In genomic region chr10:132408367-132408781, GRCh38 we compare ENCODE assay signal across 8 cellular contexts. TPM values are rescaled to one million over a fixed set of nuclear protein-coding genes. Genes with fewer than 3 reads are reported as not detected.
DNase-seq lines count a peak whose midpoint lies in the region; ATAC-seq and TF ChIP-seq lines count a peak whose summit lies in the region.

No MANE protein-coding gene starts in this region.

- peak overlapping the region; percentile 62 for H3K4me2 ChIP-seq in HCT116 (ENCODE audit: low read length)

- CTCF ChIA-PET in HCT116 (lab: Charles Lee), result no interaction called here

- BruUV-seq in HCT116 (replicated peaks; lab: Mats Ljungman, UMichigan), result no TSS peak

- POLR2A ChIA-PET in HCT116 (lab: Charles Lee), result no interaction called here
- POLR2A ChIA-PET in activated naive CD8-positive, alpha-beta T cell treated with anti-CD3 and anti-CD28 coated beads, Interleukin-2, amount 10 ng/mL, durations not matched to agents 7 days and 5 days (lab: Charles Lee), result interaction anchor here (0.6 to 1.5 kb wide), 5 partner anchors 11 to 444 kb away, joined by 3 to 4 read pairs (median 3); partner anchors contain the start of gene PWWP2B

- no peak overlapping the region for H2AFZ ChIP-seq in HCT116 (ENCODE audit: low read depth, low read length, poor library complexity, severe bottlenecking)

- no peaks in the 10 kb centered on the region for H3K9me3 Mint-ChIP-seq in activated naive CD8-positive, alpha-beta T cell treated with anti-CD3 and anti-CD28 coated beads, Interleukin-2, amount 10 ng/mL, durations not matched to agents 7 days and 5 days
- peaks cover 7% of the 10 kb centered on the region for H3K9me3 Mint-ChIP-seq in glutamatergic neuron (ENCODE audit: unreplicated experiment)

- H3K4me3 ChIP-seq in HCT116 (replicated peaks in 1 of 2; ENCODE audit: low read depth in 1 of 2, low read length in 2 of 2) (no peak overlapping the region), skeletal muscle tissue (ENCODE audit: low read length in 3 of 3) (peak overlapping the region in 1 of 3 donors; percentile 13)

- intact Hi-C loops in HCT116 (cut with micrococcal nuclease), result no loop called here

- peaks cover 8% of the 10 kb centered on the region for H3K4me1 Mint-ChIP-seq in activated naive CD8-positive, alpha-beta T cell treated with anti-CD3 and anti-CD28 coated beads, Interleukin-2, amount 10 ng/mL, durations not matched to agents 7 days and 5 days
- peaks cover 23% of the 10 kb centered on the region for H3K4me1 Mint-ChIP-seq in glutamatergic neuron (ENCODE audit: low read depth, unreplicated experiment)

- H3K27ac ChIP-seq in HCT116 (ENCODE audit: low read depth, low read length) (peak overlapping the region; percentile 83), skeletal muscle tissue (ENCODE audit: low read depth, low read length) (peak overlapping the region; percentile 9)

- H3K4me3 Mint-ChIP-seq in activated naive CD8-positive, alpha-beta T cell treated with anti-CD3 and anti-CD28 coated beads, Interleukin-2, amount 10 ng/mL, durations not matched to agents 7 days and 5 days, result peak overlapping the region; percentile 65
- H3K4me3 Mint-ChIP-seq in glutamatergic neuron (ENCODE audit: unreplicated experiment), result no peak overlapping the region

- peak overlapping the region; percentile 81 for H3K27ac Mint-ChIP-seq in activated naive CD8-positive, alpha-beta T cell treated with anti-CD3 and anti-CD28 coated beads, Interleukin-2, amount 10 ng/mL, durations not matched to agents 7 days and 5 days
- no peak overlapping the region for H3K27ac Mint-ChIP-seq in glutamatergic neuron (ENCODE audit: unreplicated experiment)

- TF ChIP-seq RAD21 in HCT116 (IDR thresholded peaks at IDR 0.05; ENCODE audit: low read depth), result no peak

- H3K27me3 Mint-ChIP-seq in activated naive CD8-positive, alpha-beta T cell treated with anti-CD3 and anti-CD28 coated beads, Interleukin-2, amount 10 ng/mL, durations not matched to agents 7 days and 5 days, result no peaks in the 10 kb centered on the region
- peaks cover 5% of the 10 kb centered on the region for H3K27me3 Mint-ChIP-seq in glutamatergic neuron (ENCODE audit: unreplicated experiment)

- H3K9ac ChIP-seq in HCT116 (ENCODE audit: low read length), result peak overlapping the region; percentile 35; the same call in 1 of the 2 replicates
- H3K9ac ChIP-seq in skeletal muscle tissue (ENCODE audit: low read depth in 1 of 3, low read length in 3 of 3), result peak overlapping the region in 1 of 3 donors; percentile 64

- no peaks in the 10 kb centered on the region for H4K20me1 ChIP-seq in HCT116 (ENCODE audit: insufficient read depth)

- no peaks in the 10 kb centered on the region for H3K9me2 ChIP-seq in HCT116 (ENCODE audit: insufficient read depth)

- TF ChIP-seq CTCF in HCT116 (IDR thresholded peaks at IDR 0.05 in 2 of 3, conservative IDR thresholded peaks at IDR 0.05 in 1 of 3; ENCODE audit: borderline replicate concordance in 1 of 3, insufficient read depth in 1 of 3, low read depth in 2 of 3, low read length in 2 of 3) (no peak), glutamatergic neuron (IDR thresholded peaks at IDR 0.05; ENCODE audit: partially characterized antibody, unreplicated experiment) (no peak)

- H3K36me3 Mint-ChIP-seq in activated naive CD8-positive, alpha-beta T cell treated with anti-CD3 and anti-CD28 coated beads, Interleukin-2, amount 10 ng/mL, durations not matched to agents 7 days and 5 days, result peaks cover 1% of the 10 kb centered on the region
- H3K36me3 Mint-ChIP-seq in glutamatergic neuron (ENCODE audit: unreplicated experiment), result peaks cover 5% of the 10 kb centered on the region

- no peak for TF ChIP-seq POLR2A in HCT116 (IDR thresholded peaks at IDR 0.05; ENCODE audit: borderline replicate concordance, extremely low read depth, insufficient read depth, insufficient read length)

- RAD21 ChIA-PET in HCT116 (lab: Charles Lee; ENCODE audit: low non-redundant PET in 1 of 2, low total read pairs in 2 of 2, uncharacterized antibody in 2 of 2, unreplicated experiment in 2 of 2), result no interaction called here

- H3K4me1 ChIP-seq in HCT116 (ENCODE audit: control insufficient read depth in 1 of 2, insufficient read depth in 2 of 2, low read length in 2 of 2) (peaks cover 15 to 23% of the 10 kb centered on the region in 2 experiments; a peak in 3 of 4 replicates), skeletal muscle tissue (ENCODE audit: control insufficient read depth in 3 of 3, insufficient read depth in 3 of 3, low read length in 3 of 3) (peaks cover 25 to 47% (median 46%) of the 10 kb centered on the region in 3 donors)

- ATAC-seq in HCT116 (0 out of 2 replicates have a peak, but pooled peaks have one; percentile 3), GM19351 (IDR thresholded peaks at IDR 0.05; ENCODE audit: unreplicated experiment) (no peak)
- ATAC-seq in activated naive CD8-positive, alpha-beta T cell treated with anti-CD3 and anti-CD28 coated beads, Interleukin-2, amount 10 ng/mL, durations not matched to agents 7 days and 5 days (ENCODE audit: low read depth), result peak; percentile 57

- H3K27me3 ChIP-seq in HCT116 (ENCODE audit: insufficient read depth, low read length), result no peaks in the 10 kb centered on the region
- no peaks in the 10 kb centered on the region for H3K27me3 ChIP-seq in skeletal muscle tissue (ENCODE audit: control insufficient read depth in 3 of 3, insufficient read depth in 3 of 3, low read length in 3 of 3)

- H3K36me3 ChIP-seq in HCT116 (ENCODE audit: control insufficient read depth in 1 of 2, insufficient read depth in 2 of 2, low read length in 2 of 2) (no peaks in the 10 kb centered on the region), skeletal muscle tissue (ENCODE audit: control insufficient read depth in 3 of 3, insufficient read depth in 3 of 3, low read length in 3 of 3) (peaks cover 10 to 13% (median 12%) of the 10 kb centered on the region in 3 donors)

- DNase-seq in HCT116 (ENCODE audit: low read depth, low spot score), result no peak
- peak; percentile 56 for DNase-seq in activated naive CD8-positive, alpha-beta T cell treated with anti-CD3 and anti-CD28 coated beads, Interleukin-2, amount 10 ng/mL, durations not matched to agents 7 days and 5 days
- peak; percentile 68 for DNase-seq in iPS-NIHi7 (ENCODE audit: extremely low spot score)
- DNase-seq in NCI-H526 (lab: John Stamatoyannopoulos, UW), result no peak
- DNase-seq in glutamatergic neuron, result no peak
- DNase-seq in AG20443 (ENCODE audit: low spot score), result no peak

- no peaks in the 10 kb centered on the region for H3K9me3 ChIP-seq in HCT116 (ENCODE audit: control insufficient read depth in 1 of 2, insufficient read depth in 1 of 2, low read depth in 1 of 2, low read length in 2 of 2)
- H3K9me3 ChIP-seq in skeletal muscle tissue (ENCODE audit: control insufficient read depth in 3 of 3, low read length in 3 of 3), result no peaks in the 10 kb centered on the region

- H3K79me2 ChIP-seq in HCT116 (ENCODE audit: insufficient read depth, low read length), result peaks cover 37% of the 10 kb centered on the region

TF ChIP-seq in HCT116, 20 proteins besides CTCF, POLR2A, EP300 and RAD21:
- TF ChIP-seq REST (IDR thresholded peaks at IDR 0.05; ENCODE audit: low read depth), result no peak

RNA-seq across cellular contexts. Expression of gene PWWP2B, which starts 11.4 kb away (rescaled TPM):
- total RNA-seq in HCT116 (2021; ENCODE audit: unreplicated experiment), result 13.9 TPM
- polyA plus RNA-seq in HCT116 (2012), result 7.3 and 7.9 TPM in 2 replicates
- 10 to 100 TPM; 16.6 to 17.1 TPM for total RNA-seq in activated naive CD8-positive, alpha-beta T cell treated with anti-CD3 and anti-CD28 coated beads, Interleukin-2, amount 10 ng/mL, durations not matched to agents 7 days and 5 days
- 11.0 TPM for total RNA-seq in skeletal muscle tissue
- total RNA-seq in glutamatergic neuron (ENCODE audit: unreplicated experiment), result 49.4 TPM

Comparison
In these comparisons a context has a peak if more than half of its experiments do, and no peak if none do; other contexts are left out.
1. DNase-seq: peak in activated naive CD8-positive, alpha-beta T cell treated with anti-CD3 and anti-CD28 coated beads, Interleukin-2, amount 10 ng/mL, durations not matched to agents 7 days and 5 days (single experiment) and iPS-NIHi7 (single experiment); none in HCT116 (single experiment), NCI-H526 (0 of 2), glutamatergic neuron (single experiment) and AG20443 (single experiment).